Comparison of ENCODE assay signal across 8 cellular contexts in genomic region chr19:17679526-17680234, GRCh38. TPM values are rescaled to one million over a fixed set of nuclear protein-coding genes. Genes with fewer than 3 reads are reported as not detected.
DNase-seq lines count a peak whose midpoint lies in the region; ATAC-seq and TF ChIP-seq lines count a peak whose summit lies in the region.
"Had no signal": no experiment of that assay in that cellular context is flagged by ENCODE, and none has a peak within 500 bp of the region (broad histone marks: within the 10 kb centered on the region; RNA-seq: fewer than 3 reads in every experiment).

No MANE protein-coding gene starts in this region.

- TF ChIP-seq CTCF in GM23338 (conservative IDR thresholded peaks at IDR 0.05; ENCODE audit: low read depth in 2 of 2) (no peak), stomach (IDR thresholded peaks at IDR 0.05) (no peak)
- TF ChIP-seq CTCF in activated CD8-positive, alpha-beta T cell treated with anti-CD3 and anti-CD28 coated beads for 36 hours (IDR thresholded peaks at IDR 0.05), result no peak

- peak overlapping the region; percentile 60 for H3K4me3 ChIP-seq in GM23338
- peak overlapping the region; percentile 46 for H3K4me3 ChIP-seq in iPS-15b (ENCODE audit: low read depth, low read length)
- H3K4me3 ChIP-seq in stomach, result peak overlapping the region in 3 of 4 donors; percentile 15 to 32 (median 21)

- H3K36me3 ChIP-seq in GM23338 (ENCODE audit: insufficient read depth) (no peaks in the 10 kb centered on the region), iPS-15b (ENCODE audit: control insufficient read depth, insufficient read depth, low read length) (peaks cover 1% of the 10 kb centered on the region), stomach (no peaks in the 10 kb centered on the region)

- intact Hi-C loops in activated CD8-positive, alpha-beta T cell treated with anti-CD3 and anti-CD28 coated beads for 36 hours (cut with micrococcal nuclease), result no loop called here
- intact Hi-C loops in stomach (cut with DNase I; ENCODE audit: low total_unique reads), result no loop called here

- H3K9ac ChIP-seq in iPS-15b (ENCODE audit: low read depth, low read length), result no peak overlapping the region

- H3F3A ChIP-seq in GM23338 (replicated peaks; ENCODE audit: low read depth), result 0 out of 2 replicates have a peak, but pooled peaks cover 4% of the 10 kb centered on the region

- peak; percentile 37 for DNase-seq in GM23338 (ENCODE audit: low spot score)
- DNase-seq in activated CD8-positive, alpha-beta T cell treated with anti-CD3 and anti-CD28 coated beads for 36 hours, result no peak
- no peak for DNase-seq in stomach
- no peak for DNase-seq in AML-193 (lab: John Stamatoyannopoulos, UW)
- DNase-seq in DMS 273 treated with DMSO at 0.1 percent for 48 hours (lab: John Stamatoyannopoulos, UW), result no peak
- DNase-seq: stimulated activated naive CD4-positive, alpha-beta T cell treated with Interleukin-2 at 50 U/mL for 16 hours had no signal

- 6 to 17% (median 11%) methylated on average over 8 to 15 of the region's 15 CpGs for WGBS in stomach, 5 donors

- H4K20me1 ChIP-seq in GM23338 (replicated peaks; ENCODE audit: insufficient read depth), result peaks cover 24% of the 10 kb centered on the region

- peak overlapping the region; percentile 84 for H3K4me2 ChIP-seq in GM23338

- no peak for TF ChIP-seq EP300 in stomach (IDR thresholded peaks at IDR 0.05)

- POLR2A ChIA-PET in activated CD8-positive, alpha-beta T cell treated with anti-CD3 and anti-CD28 coated beads for 36 hours (lab: Charles Lee), result interaction anchor here (1.3 kb wide), 1 partner anchor 15 kb away, joined by 3 read pairs; no protein-coding TSS in a partner anchor

- H3K9me3 ChIP-seq in iPS-15b (ENCODE audit: control insufficient read depth, insufficient read depth, low read length) (no peaks in the 10 kb centered on the region), stomach (no peaks in the 10 kb centered on the region)

- ATAC-seq in GM23338 (peak; percentile 14), HG03342 (IDR thresholded peaks at IDR 0.05; ENCODE audit: unreplicated experiment) (no peak)
- no peak for ATAC-seq in activated CD8-positive, alpha-beta T cell treated with anti-CD3 and anti-CD28 coated beads for 36 hours

- peaks cover 16% of the 10 kb centered on the region for H3K27me3 Mint-ChIP-seq in GM23338 (ENCODE audit: insufficient read depth, low read depth, poor library complexity)
- peaks cover 47% of the 10 kb centered on the region for H3K27me3 Mint-ChIP-seq in activated CD8-positive, alpha-beta T cell treated with anti-CD3 and anti-CD28 coated beads for 36 hours

- H3K79me2 ChIP-seq in GM23338 (replicated peaks; ENCODE audit: insufficient read depth), result peaks cover 65% of the 10 kb centered on the region

- H2AFZ ChIP-seq in GM23338, result no peak overlapping the region

- peaks cover 25% of the 10 kb centered on the region for H3K4me1 ChIP-seq in GM23338 (ENCODE audit: insufficient read depth)
- peaks cover 9% of the 10 kb centered on the region for H3K4me1 ChIP-seq in iPS-15b (ENCODE audit: control insufficient read depth, insufficient read depth, low read length)
- H3K4me1 ChIP-seq in stomach, result peaks cover 4 to 10% (median 7%) of the 10 kb centered on the region in 4 donors

- H3K4me3 Mint-ChIP-seq in GM23338, result peak overlapping the region; percentile 65
- peak overlapping the region; percentile 35 for H3K4me3 Mint-ChIP-seq in activated CD8-positive, alpha-beta T cell treated with anti-CD3 and anti-CD28 coated beads for 36 hours

- H3K36me3 Mint-ChIP-seq in GM23338 (ENCODE audit: low read depth), result peaks cover 12% of the 10 kb centered on the region; the same call in 2 of the 3 replicates
- H3K36me3 Mint-ChIP-seq in activated CD8-positive, alpha-beta T cell treated with anti-CD3 and anti-CD28 coated beads for 36 hours (ENCODE audit: low read depth), result no peaks in the 10 kb centered on the region

- H3K27ac Mint-ChIP-seq in GM23338, result peak overlapping the region; percentile 48; the same call in 1 of the 2 replicates
- no peak overlapping the region for H3K27ac Mint-ChIP-seq in activated CD8-positive, alpha-beta T cell treated with anti-CD3 and anti-CD28 coated beads for 36 hours

- no peaks in the 10 kb centered on the region for H3K9me3 Mint-ChIP-seq in GM23338
- H3K9me3 Mint-ChIP-seq in activated CD8-positive, alpha-beta T cell treated with anti-CD3 and anti-CD28 coated beads for 36 hours, result no peaks in the 10 kb centered on the region

- no peak for TF ChIP-seq POLR2A in stomach (IDR thresholded peaks at IDR 0.05)

- peaks cover 39% of the 10 kb centered on the region for H3K4me1 Mint-ChIP-seq in GM23338
- H3K4me1 Mint-ChIP-seq in activated CD8-positive, alpha-beta T cell treated with anti-CD3 and anti-CD28 coated beads for 36 hours (ENCODE audit: low read depth), result peaks cover 3% of the 10 kb centered on the region

- CTCF ChIA-PET in activated CD8-positive, alpha-beta T cell treated with anti-CD3 and anti-CD28 coated beads for 36 hours (lab: Charles Lee), result interaction anchor here (0.7 to 1.3 kb wide), 3 partner anchors 14 to 74 kb away, joined by 3 to 4 read pairs (median 3); no protein-coding TSS in a partner anchor

- H3K9me2 ChIP-seq in GM23338 (ENCODE audit: insufficient read depth), result no peaks in the 10 kb centered on the region

- peak overlapping the region; percentile 76; the same call in 1 of the 2 replicates for H3K27ac ChIP-seq in GM23338 (ENCODE audit: low read depth)
- H3K27ac ChIP-seq in stomach, result peak overlapping the region in 4 of 5 donors; percentile 2 to 35 (median 16)

- peaks cover 3% of the 10 kb centered on the region; the same call in 1 of the 2 replicates for H3K27me3 ChIP-seq in GM23338 (ENCODE audit: insufficient read depth)
- H3K27me3 ChIP-seq in iPS-15b (ENCODE audit: control insufficient read depth, insufficient read depth, low read length), result no peaks in the 10 kb centered on the region
- H3K27me3 ChIP-seq in stomach, result peaks cover 9 to 99% (median 39%) of the 10 kb centered on the region in 3 donors

TF ChIP-seq in GM23338, 12 proteins besides CTCF, POLR2A, EP300 and RAD21:
- TF ChIP-seq, protein P1, sequence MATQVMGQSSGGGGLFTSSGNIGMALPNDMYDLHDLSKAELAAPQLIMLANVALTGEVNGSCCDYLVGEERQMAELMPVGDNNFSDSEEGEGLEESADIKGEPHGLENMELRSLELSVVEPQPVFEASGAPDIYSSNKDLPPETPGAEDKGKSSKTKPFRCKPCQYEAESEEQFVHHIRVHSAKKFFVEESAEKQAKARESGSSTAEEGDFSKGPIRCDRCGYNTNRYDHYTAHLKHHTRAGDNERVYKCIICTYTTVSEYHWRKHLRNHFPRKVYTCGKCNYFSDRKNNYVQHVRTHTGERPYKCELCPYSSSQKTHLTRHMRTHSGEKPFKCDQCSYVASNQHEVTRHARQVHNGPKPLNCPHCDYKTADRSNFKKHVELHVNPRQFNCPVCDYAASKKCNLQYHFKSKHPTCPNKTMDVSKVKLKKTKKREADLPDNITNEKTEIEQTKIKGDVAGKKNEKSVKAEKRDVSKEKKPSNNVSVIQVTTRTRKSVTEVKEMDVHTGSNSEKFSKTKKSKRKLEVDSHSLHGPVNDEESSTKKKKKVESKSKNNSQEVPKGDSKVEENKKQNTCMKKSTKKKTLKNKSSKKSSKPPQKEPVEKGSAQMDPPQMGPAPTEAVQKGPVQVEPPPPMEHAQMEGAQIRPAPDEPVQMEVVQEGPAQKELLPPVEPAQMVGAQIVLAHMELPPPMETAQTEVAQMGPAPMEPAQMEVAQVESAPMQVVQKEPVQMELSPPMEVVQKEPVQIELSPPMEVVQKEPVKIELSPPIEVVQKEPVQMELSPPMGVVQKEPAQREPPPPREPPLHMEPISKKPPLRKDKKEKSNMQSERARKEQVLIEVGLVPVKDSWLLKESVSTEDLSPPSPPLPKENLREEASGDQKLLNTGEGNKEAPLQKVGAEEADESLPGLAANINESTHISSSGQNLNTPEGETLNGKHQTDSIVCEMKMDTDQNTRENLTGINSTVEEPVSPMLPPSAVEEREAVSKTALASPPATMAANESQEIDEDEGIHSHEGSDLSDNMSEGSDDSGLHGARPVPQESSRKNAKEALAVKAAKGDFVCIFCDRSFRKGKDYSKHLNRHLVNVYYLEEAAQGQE (IDR thresholded peaks at IDR 0.05; ENCODE audit: unreplicated experiment), result peak; percentile 26
- no peak for TF ChIP-seq CREB1 (CRISPR knock-in tag; IDR thresholded peaks at IDR 0.05; ENCODE audit: low read depth)
- no peak for TF ChIP-seq STAT1 (IDR thresholded peaks at IDR 0.05; ENCODE audit: unreplicated experiment)
TF ChIP-seq in GM23338: peak in this region for 1.

RNA-seq across cellular contexts. Expression of gene UNC13A, which starts 8.5 kb away (rescaled TPM):
- total RNA-seq in GM23338 (2014; rRNA removed; shearing (Covaris generic)), result 25.0 and 30.4 TPM in 2 replicates
- 8.7 and 9.5 TPM in 2 replicates for polyA plus RNA-seq in GM23338 (2016; fragmentation: Nextera tagmentation; extraction: Ambion mirVana)
- not detected for total RNA-seq in activated CD8-positive, alpha-beta T cell treated with anti-CD3 and anti-CD28 coated beads for 36 hours
- total RNA-seq in stomach, result 1 to 10 TPM in 1 of 5 donors, under 1 TPM in 3, not detected in 1; under 0.01 to 2.2 (median 0.44) TPM
- under 1 TPM; 0.08 to 0.31 (median 0.15) TPM for polyA plus RNA-seq in stomach

RNA-seq across cellular contexts. Expression of gene MAP1S, which starts 39.6 kb away (rescaled TPM):
- total RNA-seq in GM23338 (2014; rRNA removed; shearing (Covaris generic)), result 67.6 and 102 TPM in 2 replicates
- polyA plus RNA-seq in GM23338 (2016; fragmentation: Nextera tagmentation; extraction: Ambion mirVana) (104 and 118 TPM in 2 replicates), stomach (10 to 100 TPM; 14.9 to 25.2 (median 25.0) TPM)
- 10 to 100 TPM; 53.8 to 54.7 TPM for total RNA-seq in activated CD8-positive, alpha-beta T cell treated with anti-CD3 and anti-CD28 coated beads for 36 hours
- total RNA-seq in stomach, result 100 to 1,000 TPM in 1 of 5 donors, 10 to 100 TPM in 3, 1 to 10 TPM in 1; 8.3 to 193 (median 67.1) TPM
